Comparison of ENCODE assay signal across 8 cellular contexts in genomic region chr21:6111354-6111753, GRCh38.
A peak's percentile ranks its signal among the peaks of the same experiment; 100 is the strongest.
DNase-seq lines count a peak whose midpoint lies in the region; ATAC-seq, FAIRE-seq and TF ChIP-seq lines count a peak whose summit lies in the region.
"Not testable (repeated sequence)": the region's sequence is repeated elsewhere in the genome, so short reads cannot be mapped to it uniquely, and the experiment has no call there.

No MANE protein-coding gene starts in this region.

- ATAC-seq in GM19023 (IDR thresholded peaks at IDR 0.05; ENCODE audit: unreplicated experiment) (peak; percentile 22), HG03571 (IDR thresholded peaks at IDR 0.05; ENCODE audit: unreplicated experiment) (peak; percentile 6), body of pancreas (peak; percentile 5), upper lobe of left lung (ENCODE audit: low FRiP score in 2 of 2) (peak; percentile 33 to 61)

- not testable (repeated sequence) for H3K27me3 Mint-ChIP-seq in activated CD4-positive, alpha-beta memory T cell treated with anti-CD3 and anti-CD28 coated beads for 36 hours

- H3K4me1 Mint-ChIP-seq in activated CD4-positive, alpha-beta memory T cell treated with anti-CD3 and anti-CD28 coated beads for 36 hours (ENCODE audit: low read depth) = not testable (repeated sequence)

- H3K36me3 Mint-ChIP-seq in activated CD4-positive, alpha-beta memory T cell treated with anti-CD3 and anti-CD28 coated beads for 36 hours = not testable (repeated sequence)

- FAIRE-seq in kidney (lab: Jason Lieb, UNC) = not testable (repeated sequence)

- intact Hi-C loops in activated CD4-positive, alpha-beta memory T cell treated with anti-CD3 and anti-CD28 coated beads for 36 hours (cut with micrococcal nuclease); body of pancreas (cut with DNase I); kidney (cut with DNase I); posterior vena cava (cut with DNase I): not testable (repeated sequence)

- not testable (repeated sequence) for H3K4me1 ChIP-seq in HEK293 (ENCODE audit: control insufficient read depth, insufficient read depth, low read length); body of pancreas; kidney (ENCODE audit: control insufficient read depth in 1 of 2, insufficient read depth in 1 of 2, low read depth in 1 of 2, low read length in 2 of 2); upper lobe of left lung

- not testable (repeated sequence) for H3K9me3 ChIP-seq in HEK293 (ENCODE audit: control insufficient read depth, insufficient read depth, low read depth, low read length); body of pancreas; kidney (ENCODE audit: control insufficient read depth in 1 of 2, low read length in 2 of 2); upper lobe of left lung

- peak overlapping the region; percentile 24 for H3K4me3 ChIP-seq in HEK293 (ENCODE audit: low read depth, low read length)
- H3K4me3 ChIP-seq in body of pancreas; kidney (ENCODE audit: low read length in 2 of 2): not testable (repeated sequence)
- H3K4me3 ChIP-seq in upper lobe of left lung = peak overlapping the region in 3 of 4 donors; percentile 20 to 45 (median 43)

- TF ChIP-seq CTCF in HEK293 (tag by site-specific recombination; IDR thresholded peaks at IDR 0.05); body of pancreas (IDR thresholded peaks at IDR 0.05); kidney (IDR thresholded peaks at IDR 0.05; ENCODE audit: borderline replicate concordance, extremely low read depth, insufficient read depth); upper lobe of left lung (IDR thresholded peaks at IDR 0.05): not testable (repeated sequence)

- DNase-seq in activated CD4-positive, alpha-beta memory T cell treated with anti-CD3 and anti-CD28 coated beads for 36 hours = peak; percentile 13
- DNase-seq in body of pancreas (peak in 2 of 4 donors; percentile 10 to 12), kidney (peak; percentile 77), posterior vena cava (ENCODE audit: low spot score) (peak; percentile 76), upper lobe of left lung (peak in 1 of 2 donors; percentile 88)

- TF ChIP-seq EP300 in upper lobe of left lung (IDR thresholded peaks at IDR 0.05) = not testable (repeated sequence)

- H3K9me3 Mint-ChIP-seq in activated CD4-positive, alpha-beta memory T cell treated with anti-CD3 and anti-CD28 coated beads for 36 hours = not testable (repeated sequence)

- not testable (repeated sequence) for H3K9ac ChIP-seq in kidney (ENCODE audit: low read length in 2 of 2)

- H3K27ac ChIP-seq in HEK293 (ENCODE audit: extremely low read depth, low read depth, low read length); body of pancreas; kidney (ENCODE audit: low read depth in 2 of 2, low read length in 2 of 2): not testable (repeated sequence)
- H3K27ac ChIP-seq in upper lobe of left lung = peak overlapping the region in 1 of 4 donors; percentile 66

- not testable (repeated sequence) for H3K4me3 Mint-ChIP-seq in activated CD4-positive, alpha-beta memory T cell treated with anti-CD3 and anti-CD28 coated beads for 36 hours

- H3K27ac Mint-ChIP-seq in activated CD4-positive, alpha-beta memory T cell treated with anti-CD3 and anti-CD28 coated beads for 36 hours = not testable (repeated sequence)

- not testable (repeated sequence) for TF ChIP-seq POLR2A in body of pancreas (IDR thresholded peaks at IDR 0.05); upper lobe of left lung (IDR thresholded peaks at IDR 0.05)

- POLR2A ChIA-PET in HEK293 (lab: Yijun Ruan, JAX); activated CD4-positive, alpha-beta memory T cell treated with anti-CD3 and anti-CD28 coated beads for 36 hours (lab: Charles Lee): not testable (repeated sequence)

- H3K36me3 ChIP-seq in HEK293 (ENCODE audit: control insufficient read depth in 2 of 2, insufficient read depth in 1 of 2, low read length in 2 of 2); body of pancreas (replicated peaks in 1 of 2; ENCODE audit: insufficient read depth in 1 of 2, low read depth in 2 of 2); kidney (ENCODE audit: control insufficient read depth in 1 of 2, insufficient read depth in 2 of 2, low read length in 2 of 2); upper lobe of left lung: not testable (repeated sequence)

- CTCF ChIA-PET in HEK293 (lab: Yijun Ruan, JAX); activated CD4-positive, alpha-beta memory T cell treated with anti-CD3 and anti-CD28 coated beads for 36 hours (lab: Charles Lee): not testable (repeated sequence)

- not testable (repeated sequence) for H3K27me3 ChIP-seq in body of pancreas, upper lobe of left lung

- no CpG with 5 or more reads among the region's 46 CpGs for WGBS in body of pancreas, 2 donors
- no CpG with 5 or more reads among the region's 46 CpGs for WGBS in upper lobe of left lung, 2 donors
